Comparison of ENCODE assay signal across 8 cellular contexts in the genomic region with DNA sequence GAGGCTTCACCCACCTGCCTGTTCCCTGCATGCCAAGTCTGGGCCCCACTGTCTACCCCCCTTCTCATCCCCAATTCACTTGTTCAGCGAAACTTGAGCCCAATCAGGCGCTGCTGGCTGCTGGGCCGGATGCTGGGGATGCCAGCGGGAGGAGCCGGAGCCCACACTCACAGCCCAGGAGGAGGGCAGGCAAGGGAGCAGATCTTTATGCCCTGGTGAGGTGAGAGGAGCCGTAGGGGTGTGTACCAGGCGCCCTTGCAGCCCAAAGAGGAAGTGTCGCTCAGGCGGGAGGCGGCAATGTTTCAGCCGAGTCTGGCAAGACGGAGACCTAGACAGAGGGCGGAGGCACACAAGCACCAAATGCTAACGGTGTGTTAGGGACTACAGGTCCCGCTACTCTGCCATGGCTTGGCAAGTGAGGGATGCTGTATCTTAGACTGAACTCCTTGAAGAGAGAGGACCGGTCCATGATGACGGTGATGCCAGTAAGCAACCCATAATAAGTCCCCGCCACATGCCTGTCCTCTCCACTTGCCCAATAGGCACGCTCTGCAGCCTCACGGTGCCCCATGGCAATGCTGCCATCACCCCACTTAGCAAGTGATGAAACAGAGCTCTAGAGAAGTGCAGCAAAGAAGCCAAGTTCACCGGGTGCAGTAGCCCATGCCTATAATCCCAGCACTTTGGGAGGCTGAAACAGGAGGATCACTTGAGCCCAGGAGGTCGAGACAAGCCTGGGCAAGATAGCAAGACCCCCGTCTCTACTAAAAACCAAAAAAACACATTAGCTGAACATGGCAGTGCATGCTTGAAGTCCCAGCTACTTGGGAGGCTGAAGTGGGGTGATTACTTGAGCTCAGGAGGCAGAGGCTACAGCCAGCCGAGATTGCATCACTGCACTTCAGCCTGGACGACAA. TPM values are rescaled to one million over a fixed set of nuclear protein-coding genes. Genes with fewer than 3 reads are reported as not detected.
DNase-seq lines count a peak whose midpoint lies in the region; ATAC-seq, FAIRE-seq and TF ChIP-seq lines count a peak whose summit lies in the region.

No MANE protein-coding gene starts in this region.

- 41% methylated on average over 23 of the region's 25 CpGs for WGBS in GM12878 (ENCODE audit: insufficient coverage, insufficient replicate concordance, low lambda C conversion rate, missing lambda C conversion rate)

- TF ChIP-seq EP300 in GM12878 (IDR thresholded peaks at IDR 0.05; ENCODE audit: borderline replicate concordance in 1 of 2, control insufficient read depth in 1 of 2, low read depth in 2 of 2, low read length in 2 of 2) = no peak

- H3K27ac ChIP-seq in GM12878 (ENCODE audit: control insufficient read depth, insufficient read depth) (no peak overlapping the region), uterus (no peak overlapping the region)

- no peaks in the 10 kb centered on the region for H3K79me2 ChIP-seq in GM12878 (ENCODE audit: control insufficient read depth, insufficient read depth, low read length)

- peak; percentile 64 for DNase-seq in H7
- DNase-seq in T-helper 1 cell = peak in 3 of 5 donors; percentile 13 to 28 (median 17)
- DNase-seq in GM12878 (ENCODE audit: low read depth, low spot score) = no peak
- DNase-seq in stimulated activated CD4-positive, alpha-beta T cell treated with anti-CD3 and anti-CD28 coated beads, Interleukin-2, amount 100 ng/mL, for 24 hours = peak; percentile 29 to 49
- DNase-seq in uterus = no peak
- DNase-seq in KG1 (lab: John Stamatoyannopoulos, UW) = no peak

- TF ChIP-seq CTCF in GM12878 (IDR thresholded peaks at IDR 0.05 in 2 of 3, conservative IDR thresholded peaks at IDR 0.05 in 1 of 3; ENCODE audit: control insufficient read depth in 2 of 3, extremely low read depth in 1 of 3, insufficient read depth in 1 of 3, low read depth in 3 of 3, low read length in 3 of 3) (no peak), uterus (IDR thresholded peaks at IDR 0.05) (no peak)

- no peaks in the 10 kb centered on the region for H3K36me3 ChIP-seq in H7 (replicated peaks; ENCODE audit: control insufficient read depth, insufficient read depth, low read length)
- no peaks in the 10 kb centered on the region for H3K36me3 ChIP-seq in GM12878 (ENCODE audit: control insufficient read depth in 2 of 2, insufficient read depth in 2 of 2, low read length in 1 of 2)
- H3K36me3 ChIP-seq in uterus = no peaks in the 10 kb centered on the region

- in situ Hi-C loops in GM12878 (cut with MboI) = loop anchor here (5.0 kb wide), 1 partner anchor 450 kb away; no protein-coding TSS in a partner anchor

- RAD21 ChIA-PET in GM12878 (lab: Charles Lee; ENCODE audit: unreplicated experiment) = interaction anchor here (1.3 kb wide), 1 partner anchor 203 kb away, joined by 4 read pairs; no protein-coding TSS in a partner anchor

- H4K20me1 ChIP-seq in GM12878 (ENCODE audit: control insufficient read depth, insufficient read depth) = no peaks in the 10 kb centered on the region

- H3K9me3 ChIP-seq in GM12878 (replicated peaks; ENCODE audit: control insufficient read depth, insufficient read depth, low read length) (no peaks in the 10 kb centered on the region), uterus (no peaks in the 10 kb centered on the region)

- SMC1A ChIA-PET in GM12878 (lab: Charles Lee; ENCODE audit: uncharacterized antibody, unreplicated experiment) = interaction anchor here (0.8 to 11.8 kb wide), 7 partner anchors 8 to 283 kb away, joined by 3 to 370 read pairs (median 3); no protein-coding TSS in a partner anchor

- 0 out of 2 replicates have a peak, but pooled peaks cover 2% of the 10 kb centered on the region for H3K27me3 ChIP-seq in H7 (ENCODE audit: control insufficient read depth, insufficient read depth, low read length)
- no peaks in the 10 kb centered on the region; a peak in 1 of 4 replicates for H3K27me3 ChIP-seq in GM12878 (replicated peaks in 1 of 2; ENCODE audit: control insufficient read depth in 2 of 2, insufficient read depth in 2 of 2, low read length in 1 of 2)
- no peaks in the 10 kb centered on the region for H3K27me3 ChIP-seq in uterus

- no TSS peak for BruUV-seq in GM12878 (replicated peaks; lab: Mats Ljungman, UMichigan)

- H3K4me1 ChIP-seq in GM12878 (ENCODE audit: control insufficient read depth, insufficient read depth, low read length) (peaks cover 25% of the 10 kb centered on the region), uterus (no peaks in the 10 kb centered on the region)

- H3K4me2 ChIP-seq in GM12878 (ENCODE audit: control insufficient read depth, insufficient read depth) = no peak overlapping the region

- H2AFZ ChIP-seq in GM12878 (ENCODE audit: control insufficient read depth, low read depth, low read length) = no peak overlapping the region

- H3K4me3 ChIP-seq in H7 (ENCODE audit: insufficient read depth, low read depth, low read length) = no peak overlapping the region
- no peak overlapping the region for H3K4me3 ChIP-seq in GM12878
- H3K4me3 ChIP-seq in uterus = no peak overlapping the region

- no peak for FAIRE-seq in GM12878 (lab: Jason Lieb, UNC)

- CTCF ChIA-PET in GM12878 (lab: Yijun Ruan, JAX) = interaction anchor here (0.6 to 15.8 kb wide), 5 partner anchors 8 to 226 kb away, joined by 3 to 848 read pairs (median 3); no protein-coding TSS in a partner anchor

- TF ChIP-seq RAD21 in GM12878 (IDR thresholded peaks at IDR 0.05; ENCODE audit: insufficient read depth, low read depth, low read length) = no peak

- intact Hi-C loops in GM12878 (cut with micrococcal nuclease; ENCODE audit: unreplicated experiment) (no loop called here), uterus (cut with DNase I; ENCODE audit: low total_unique reads) (no loop called here)

- ATAC-seq in GM12878 = peak; percentile 50
- ATAC-seq in GM21723 (IDR thresholded peaks at IDR 0.05; ENCODE audit: unreplicated experiment) = no peak
- ATAC-seq in HG03039 (IDR thresholded peaks at IDR 0.05; ENCODE audit: unreplicated experiment) = no peak

- no peak overlapping the region for H3K9ac ChIP-seq in GM12878 (ENCODE audit: control insufficient read depth, insufficient read depth, low read length)

- TF ChIP-seq POLR2A in GM12878 (IDR thresholded peaks at IDR 0.05; ENCODE audit: low read depth, low read length) (no peak), uterus (IDR thresholded peaks at IDR 0.05) (no peak)

- POLR2A ChIA-PET in GM12878 (lab: Charles Lee) = no interaction called here

TF ChIP-seq in GM12878, 131 proteins besides CTCF, POLR2A, EP300 and RAD21:
- TF ChIP-seq SPI1 (IDR thresholded peaks at IDR 0.05; ENCODE audit: borderline replicate concordance, insufficient read depth, low read depth, low read length) (peak; percentile 85), SMARCA5 (IDR thresholded peaks at IDR 0.05) (no peak)
TF ChIP-seq in GM12878: peak in this region for 1.

RNA-seq across cellular contexts. Expression of gene LRRC74A, which starts 41.6 kb away (rescaled TPM):
- total RNA-seq in H7 (2014; rRNA removed; shearing (Covaris generic)) = not detected in 2 replicates
- total RNA-seq in GM12878 (2013; cell fraction: nucleolus; rRNA removed) = not detected in 2 replicates
- not detected in 2 replicates for total RNA-seq in GM12878 (2014; rRNA removed)
- not detected in 2 replicates for total RNA-seq in GM12878 (2014; rRNA removed; fragmentation: Illumina TruSeq; extraction: Trizol)
- total RNA-seq in GM12878 (2021) = not detected in 2 replicates
- not detected for polyA plus RNA-seq in GM12878 (2011; ENCODE audit: low read depth)
- polyA plus RNA-seq in GM12878 (2011; rRNA removed) = not detected in 2 replicates
- polyA plus RNA-seq in GM12878 (2011; cell fraction: cytosol; rRNA removed) = not detected in 2 replicates
- polyA plus RNA-seq in GM12878 (2011; cell fraction: nucleus; rRNA removed) = not detected in 2 replicates
- polyA plus RNA-seq in GM12878 (2012) = not detected in 2 replicates
- not detected in 2 replicates for polyA plus RNA-seq in GM12878 (2014; fragmentation: Illumina TruSeq; extraction: Trizol)
- polyA plus RNA-seq in GM12878 (2014; fragmentation: Nextera tagmentation; extraction: Ambion mirVana) = not detected
- polyA plus RNA-seq in GM12878 (2014; rRNA removed) = not detected in 2 replicates
- polyA plus RNA-seq in GM12878 (2016; fragmentation: Nextera tagmentation; extraction: Ambion mirVana) = not detected
- not detected in 2 replicates for polyA minus RNA-seq in GM12878 (2011; rRNA and poly(A)+ RNA removed)
- polyA minus RNA-seq in GM12878 (2011; cell fraction: cytosol; rRNA and poly(A)+ RNA removed) = not detected in 2 replicates
- not detected in 2 replicates for polyA minus RNA-seq in GM12878 (2011; cell fraction: nucleus; rRNA and poly(A)+ RNA removed)
- total RNA-seq in uterus = not detected

RNA-seq across cellular contexts. Expression of gene ANGEL1, which starts 55.1 kb away (rescaled TPM):
- 23.3 and 28.5 TPM in 2 replicates for total RNA-seq in H7 (2014; rRNA removed; shearing (Covaris generic))
- total RNA-seq in GM12878 (2013; cell fraction: nucleolus; rRNA removed) = 59.6 and 65.0 TPM in 2 replicates
- 7.4 and 11.1 TPM in 2 replicates for total RNA-seq in GM12878 (2014; rRNA removed)
- 9.1 and 9.4 TPM in 2 replicates for total RNA-seq in GM12878 (2014; rRNA removed; fragmentation: Illumina TruSeq; extraction: Trizol)
- total RNA-seq in GM12878 (2021) = 17.2 and 17.8 TPM in 2 replicates
- 6.4 TPM for polyA plus RNA-seq in GM12878 (2011; ENCODE audit: low read depth)
- 25.6 and 29.7 TPM in 2 replicates for polyA plus RNA-seq in GM12878 (2011; rRNA removed)
- polyA plus RNA-seq in GM12878 (2011; cell fraction: cytosol; rRNA removed) = 22.6 and 24.1 TPM in 2 replicates
- 64.3 and 69.8 TPM in 2 replicates for polyA plus RNA-seq in GM12878 (2011; cell fraction: nucleus; rRNA removed)
- 7.9 and 8.7 TPM in 2 replicates for polyA plus RNA-seq in GM12878 (2012)
- 18.4 and 19.4 TPM in 2 replicates for polyA plus RNA-seq in GM12878 (2014; fragmentation: Illumina TruSeq; extraction: Trizol)
- polyA plus RNA-seq in GM12878 (2014; fragmentation: Nextera tagmentation; extraction: Ambion mirVana) = 1 to 10 TPM; 1.7 to 2.8 TPM
- 13.9 and 17.6 TPM in 2 replicates for polyA plus RNA-seq in GM12878 (2014; rRNA removed)
- polyA plus RNA-seq in GM12878 (2016; fragmentation: Nextera tagmentation; extraction: Ambion mirVana) = 10 to 100 TPM; 11.8 to 12.8 TPM
- polyA minus RNA-seq in GM12878 (2011; rRNA and poly(A)+ RNA removed) = 19.4 and 29.2 TPM in 2 replicates
- 4.3 and 5.3 TPM in 2 replicates for polyA minus RNA-seq in GM12878 (2011; cell fraction: cytosol; rRNA and poly(A)+ RNA removed)
- polyA minus RNA-seq in GM12878 (2011; cell fraction: nucleus; rRNA and poly(A)+ RNA removed) = 16.1 and 28.8 TPM in 2 replicates
- total RNA-seq in uterus = 10 to 100 TPM in 2 of 4 donors, 1 to 10 TPM in 2; 4.1 to 24.4 (median 10.5) TPM

Comparison
In these comparisons a context has a peak if more than half of its experiments do, and no peak if none do; other contexts are left out.
1. DNase-seq: peak in H7 (single experiment), T-helper 1 cell (3 of 5) and stimulated activated CD4-positive, alpha-beta T cell treated with anti-CD3 and anti-CD28 coated beads, Interleukin-2, amount 100 ng/mL, for 24 hours (2 of 2); none in GM12878 (single experiment), uterus (0 of 2) and KG1 (single experiment).